Comparison of ENCODE assay signal across 12 cellular contexts in the genomic region with DNA sequence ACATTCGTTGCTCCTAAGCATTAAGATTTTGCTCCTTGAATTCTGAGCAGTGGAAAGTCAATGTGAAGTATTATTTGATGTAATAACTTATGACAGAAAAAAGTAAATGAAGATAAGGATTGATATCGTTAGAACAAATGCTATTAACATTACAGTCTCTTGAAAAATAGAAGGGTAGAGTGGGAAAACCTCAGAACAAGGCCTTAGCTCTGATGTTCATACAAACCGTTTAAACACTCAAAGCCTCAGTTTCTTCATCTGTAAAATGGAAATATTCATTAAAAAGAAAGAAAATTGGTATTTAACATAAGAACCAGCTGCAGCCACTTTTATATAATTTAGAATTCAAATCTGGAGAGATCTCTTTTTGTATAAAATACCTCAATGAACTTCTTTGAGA.
"Had no signal": no experiment of that assay in that cellular context is flagged by ENCODE, and none has a peak within 500 bp of the region (broad histone marks: within the 10 kb centered on the region; RNA-seq: fewer than 3 reads in every experiment).

No MANE protein-coding gene starts in this region.

- H3K27me3 Mint-ChIP-seq: brain had no signal

- H3K4me1 ChIP-seq: left lung had no signal

- H3K36me3 Mint-ChIP-seq: brain had no signal

- H3K4me3 ChIP-seq: esophagus muscularis mucosa, heart left ventricle, left lung, ovary, tibial artery had no signal

- ATAC-seq: activated CD4-positive, CD25-positive, alpha-beta regulatory T cell treated with anti-CD3 and anti-CD28 coated beads, Interleukin-2, amount 50 U/mL, for 24 hours had no signal

- H3K9me3 ChIP-seq: esophagus muscularis mucosa, heart left ventricle, left lung, ovary, tibial artery had no signal

- H3K27ac ChIP-seq: esophagus muscularis mucosa, foreskin keratinocyte, heart left ventricle, left lung, ovary, tibial artery had no signal

- H3K27ac Mint-ChIP-seq: activated T-helper 2 cell treated with anti-CD3 and anti-CD28 coated beads, Interferon-gamma antibody, Interleukin-2, Interleukin-4, amounts not matched to agents 10 μg/mL and 5 μg/mL and 100 μg/mL, durations not matched to agents 14 hours and 24 hours and 36 hours; brain; endodermal cell; T-helper 2 cell treated with Interferon-gamma antibody and Interleukin-4, amounts not matched to agents 5 μg/mL and 100 μg/mL, for 36 hours had no signal

- H3K27me3 ChIP-seq: esophagus muscularis mucosa, foreskin keratinocyte, heart left ventricle, left lung, ovary, tibial artery had no signal

- H3K4me1 Mint-ChIP-seq: endodermal cell had no signal

- H3K9me3 Mint-ChIP-seq: activated T-helper 2 cell treated with anti-CD3 and anti-CD28 coated beads, Interferon-gamma antibody, Interleukin-2, Interleukin-4, amounts not matched to agents 10 μg/mL and 5 μg/mL and 100 μg/mL, durations not matched to agents 14 hours and 24 hours and 36 hours; brain; endodermal cell; T-helper 2 cell treated with Interferon-gamma antibody and Interleukin-4, amounts not matched to agents 5 μg/mL and 100 μg/mL, for 36 hours had no signal

- DNase-seq: activated naive CD4-positive, alpha-beta T cell treated with anti-CD3 and anti-CD28 coated beads, Interleukin-2, amount 50 U/mL, for 16 hours; endodermal cell; heart left ventricle; left lung; ovary; tibial artery had no signal

- H3K36me3 ChIP-seq: esophagus muscularis mucosa, heart left ventricle, left lung, ovary, tibial artery had no signal

- H3K4me3 Mint-ChIP-seq: brain; endodermal cell; T-helper 2 cell treated with Interferon-gamma antibody and Interleukin-4, amounts not matched to agents 5 μg/mL and 100 μg/mL, for 36 hours had no signal
